ENCODE assay signal across 1 cellular context in genomic region chr15:89243691-89244511, GRCh38.
TF ChIP-seq lines count a peak whose summit lies in the region.

TSS of gene FANCI (plus strand) at chr15:89243979. CDS start at chr15:89247648, 3,669 bp downstream.

TF ChIP-seq in K562, 482 proteins besides CTCF, POLR2A, EP300 and RAD21 (continued from another document and continues in another):
- TF ChIP-seq ETS1 (conservative IDR thresholded peaks at IDR 0.05; ENCODE audit: control insufficient read depth, low read depth, low read length), result no peak
- TF ChIP-seq ETV1 (tag; conservative IDR thresholded peaks at IDR 0.05; ENCODE audit: low read depth), result peak; percentile 84
- TF ChIP-seq ARID2 (IDR thresholded peaks at IDR 0.05), result 0 out of 2 replicates have a peak, but pooled peaks have one; percentile 15
- TF ChIP-seq YY1 (IDR thresholded peaks at IDR 0.05; ENCODE audit: borderline replicate concordance in 1 of 3, control insufficient read depth in 1 of 3, extremely low read depth in 1 of 3, insufficient read depth in 3 of 3, insufficient read length in 1 of 3, insufficient replicate concordance in 2 of 3, low read depth in 1 of 3, low read length in 2 of 3), result peak in 2 of 3 experiments; percentile 41 to 74
- TF ChIP-seq RCOR1 (IDR thresholded peaks at IDR 0.05; ENCODE audit: borderline replicate concordance in 1 of 2, low read depth in 2 of 2, low read length in 2 of 2), result peak in 1 of 2 experiments; percentile 67; a peak in 2 of 4 replicates
- no peak for TF ChIP-seq BRF2 (IDR thresholded peaks at IDR 0.05; ENCODE audit: borderline replicate concordance, insufficient read depth, insufficient read length)
- TF ChIP-seq ZFX (CRISPR knock-in tag; IDR thresholded peaks at IDR 0.05), result peak; percentile 83
- TF ChIP-seq VEZF1 (CRISPR knock-in tag; IDR thresholded peaks at IDR 0.05), result peak; percentile 79
- TF ChIP-seq ZNF586 (CRISPR knock-in tag; conservative IDR thresholded peaks at IDR 0.05), result no peak
- TF ChIP-seq CEBPG (CRISPR knock-in tag; IDR thresholded peaks at IDR 0.05), result peak; percentile 53; the same call in 1 of the 2 replicates
- TF ChIP-seq CEBPG (tag; conservative IDR thresholded peaks at IDR 0.05 in 1 of 2, IDR thresholded peaks at IDR 0.05 in 1 of 2), result peak in 1 of 2 experiments; percentile 32; a peak in 2 of 4 replicates
- TF ChIP-seq ZNF133 (CRISPR knock-in tag; IDR thresholded peaks at IDR 0.05), result no peak
- TF ChIP-seq SOX6 (IDR thresholded peaks at IDR 0.05), result peak; percentile 59
- peak in 1 of 2 experiments; percentile 62; a peak in 1 of 4 replicates for TF ChIP-seq KDM4B (IDR thresholded peaks at IDR 0.05; ENCODE audit: borderline replicate concordance in 2 of 2, low read depth in 1 of 2)
- TF ChIP-seq SMAD2 (IDR thresholded peaks at IDR 0.05; ENCODE audit: low read depth, low read length), result no peak
- TF ChIP-seq XRCC3 (IDR thresholded peaks at IDR 0.05), result no peak
- TF ChIP-seq BRD9 (IDR thresholded peaks at IDR 0.05; ENCODE audit: low read depth, partially characterized antibody), result no peak
- 0 out of 2 replicates have a peak, but pooled peaks have one; percentile 23 for TF ChIP-seq SPI1 (IDR thresholded peaks at IDR 0.05; ENCODE audit: borderline replicate concordance, low read depth, low read length)
- no peak; the same call in 1 of the 2 replicates for TF ChIP-seq TEAD4 (IDR thresholded peaks at IDR 0.05; ENCODE audit: low read length)
- TF ChIP-seq TEAD4 (CRISPR knock-in tag; IDR thresholded peaks at IDR 0.05; ENCODE audit: borderline replicate concordance), result peak; percentile 97; the same call in 1 of the 2 replicates
- TF ChIP-seq DIDO1 (tag; IDR thresholded peaks at IDR 0.05; ENCODE audit: low read depth), result no peak
- TF ChIP-seq ZNF740 (CRISPR knock-in tag; IDR thresholded peaks at IDR 0.05), result peak; percentile 89
- no peak for TF ChIP-seq ZNF740 (tag; IDR thresholded peaks at IDR 0.05)
- TF ChIP-seq TCF3 (CRISPR knock-in tag; IDR thresholded peaks at IDR 0.05), result peak; percentile 46; the same call in 1 of the 2 replicates
- TF ChIP-seq ZNF140 (CRISPR knock-in tag; IDR thresholded peaks at IDR 0.05), result no peak
- TF ChIP-seq FOXM1 (IDR thresholded peaks at IDR 0.05; ENCODE audit: low read depth), result no peak
- TF ChIP-seq FOXM1 (CRISPR knock-in tag; IDR thresholded peaks at IDR 0.05; ENCODE audit: low read depth), result 0 out of 2 replicates have a peak, but pooled peaks have one; percentile 75
- 0 out of 2 replicates have a peak, but pooled peaks have one; percentile 25 for TF ChIP-seq ZNF121 (CRISPR knock-in tag; conservative IDR thresholded peaks at IDR 0.05)
- peak; percentile 70 for TF ChIP-seq KAT7 (CRISPR knock-in tag; IDR thresholded peaks at IDR 0.05; ENCODE audit: borderline replicate concordance)
- no peak for TF ChIP-seq AFF4 (CRISPR knock-in tag; IDR thresholded peaks at IDR 0.05)
- TF ChIP-seq ZBTB49 (CRISPR knock-in tag; IDR thresholded peaks at IDR 0.05; ENCODE audit: borderline replicate concordance), result peak; percentile 77
- TF ChIP-seq ATF1 (CRISPR knock-in tag; IDR thresholded peaks at IDR 0.05), result no peak
- TF ChIP-seq ATF1 (tag; IDR thresholded peaks at IDR 0.05), result peak; percentile 77
- TF ChIP-seq DACH1 (IDR thresholded peaks at IDR 0.05; ENCODE audit: partially characterized antibody), result no peak
- TF ChIP-seq MNT (conservative IDR thresholded peaks at IDR 0.05), result peak; percentile 88 to 92
- peak; percentile 82; the same call in 1 of the 2 replicates for TF ChIP-seq ETV5 (CRISPR knock-in tag; IDR thresholded peaks at IDR 0.05; ENCODE audit: low read depth)
- TF ChIP-seq ZNF24 (IDR thresholded peaks at IDR 0.05), result peak; percentile 52; the same call in 1 of the 2 replicates
- TF ChIP-seq DMBX1 (CRISPR knock-in tag; IDR thresholded peaks at IDR 0.05; ENCODE audit: borderline replicate concordance), result no peak
- peak; percentile 62; the same call in 1 of the 2 replicates for TF ChIP-seq ELK1 (CRISPR knock-in tag; IDR thresholded peaks at IDR 0.05)
- no peak for TF ChIP-seq CREBBP (IDR thresholded peaks at IDR 0.05; ENCODE audit: low read depth, low read length)
- TF ChIP-seq SUPT5H (IDR thresholded peaks at IDR 0.05), result peak; percentile 84
- TF ChIP-seq ASH1L (IDR thresholded peaks at IDR 0.05; ENCODE audit: borderline replicate concordance, low read depth, partially characterized antibody), result peak; percentile 22
- no peak for TF ChIP-seq ZFP36 (IDR thresholded peaks at IDR 0.05; ENCODE audit: low read depth, low read length, partially characterized antibody)
- TF ChIP-seq RHOXF2B (CRISPR knock-in tag; conservative IDR thresholded peaks at IDR 0.05), result no peak
- TF ChIP-seq ELF1 (tag; IDR thresholded peaks at IDR 0.05), result peak; percentile 85
- TF ChIP-seq LEF1 (IDR thresholded peaks at IDR 0.05), result 0 out of 2 replicates have a peak, but pooled peaks have one; percentile 9
- no peak for TF ChIP-seq ZNF134 (CRISPR knock-in tag; conservative IDR thresholded peaks at IDR 0.05)
- TF ChIP-seq DDX20 (tag; IDR thresholded peaks at IDR 0.05; ENCODE audit: low read depth), result no peak
- no peak for TF ChIP-seq ZNF197 (CRISPR knock-in tag; IDR thresholded peaks at IDR 0.05; ENCODE audit: low read depth)
- TF ChIP-seq ZNF316 (IDR thresholded peaks at IDR 0.05), result no peak
